In genomic region chr18:26073742-26074141, GRCh38 we compare ENCODE assay signal across 1 cellular context.
TF ChIP-seq lines count a peak whose summit lies in the region.

No MANE protein-coding gene starts in this region.

TF ChIP-seq in IMR-90, 13 proteins besides CTCF, POLR2A, EP300 and RAD21:
- no peak for TF ChIP-seq BHLHE40 (IDR thresholded peaks at IDR 0.05; ENCODE audit: low read depth, low read length)
- no peak for TF ChIP-seq USF2 (IDR thresholded peaks at IDR 0.05; ENCODE audit: low read depth, low read length)
- TF ChIP-seq MXI1 (IDR thresholded peaks at IDR 0.05; ENCODE audit: borderline replicate concordance, low read depth, low read length) = no peak
- no peak for TF ChIP-seq MAZ (IDR thresholded peaks at IDR 0.05; ENCODE audit: borderline replicate concordance, low read depth, low read length)
- TF ChIP-seq NFE2L2 (IDR thresholded peaks at IDR 0.05; ENCODE audit: low read depth, low read length) = no peak
- TF ChIP-seq ELK1 (IDR thresholded peaks at IDR 0.05; ENCODE audit: borderline replicate concordance, low read depth, low read length) = no peak
- no peak for TF ChIP-seq RCOR1 (IDR thresholded peaks at IDR 0.05; ENCODE audit: insufficient replicate concordance, low read length)
- TF ChIP-seq FOS (IDR thresholded peaks at IDR 0.05; ENCODE audit: low read depth, low read length) = no peak
- no peak for TF ChIP-seq MAFK (IDR thresholded peaks at IDR 0.05; ENCODE audit: low read depth, low read length)
